10 cellular contexts compared by ENCODE assay signal in the genomic region with DNA sequence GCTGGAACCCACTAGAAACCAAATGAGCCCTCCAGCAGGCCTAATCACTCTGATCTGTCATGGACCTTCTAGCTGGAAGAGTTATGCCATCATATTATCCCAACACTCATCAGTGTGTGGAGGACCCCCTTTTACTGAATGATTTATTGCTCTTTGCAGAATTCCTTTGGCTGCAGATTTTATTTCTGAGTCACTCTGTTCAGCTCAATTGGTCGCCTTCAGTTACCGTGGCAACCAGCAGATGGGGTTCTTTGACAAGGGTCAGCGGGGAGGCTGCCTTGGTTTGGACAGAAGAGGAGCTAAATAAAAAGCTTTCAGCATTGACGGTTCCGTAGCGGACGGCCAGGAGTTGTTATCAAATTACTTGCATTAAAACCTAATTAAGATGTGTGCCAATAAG.
A peak's percentile ranks its signal among the peaks of the same experiment; 100 is the strongest.
DNase-seq lines count a peak whose midpoint lies in the region; ATAC-seq and TF ChIP-seq lines count a peak whose summit lies in the region.
"Had no signal": no experiment of that assay in that cellular context is flagged by ENCODE, and none has a peak within 500 bp of the region (broad histone marks: within the 10 kb centered on the region; RNA-seq: fewer than 3 reads in every experiment).

No MANE protein-coding gene starts in this region.

- WGBS in stomach, 5 donors = 80 to 93% (median 90%) methylated on average over 7 of the region's 7 CpGs

- peaks cover 55% of the 10 kb centered on the region for H3K4me1 Mint-ChIP-seq in neural crest cell

- TF ChIP-seq EP300 in stomach (IDR thresholded peaks at IDR 0.05) = no peak

- TF ChIP-seq POLR2A in stomach (IDR thresholded peaks at IDR 0.05) (no peak), breast epithelium (IDR thresholded peaks at IDR 0.05) (no peak)

- ATAC-seq in HG02642 (IDR thresholded peaks at IDR 0.05; ENCODE audit: poor library complexity, unreplicated experiment) = no peak

- H3K9me3 ChIP-seq in stomach = no peaks in the 10 kb centered on the region
- H3K9me3 ChIP-seq in breast epithelium = no peaks in the 10 kb centered on the region

- peaks cover 0 to 25% (median 14%) of the 10 kb centered on the region in 4 donors for H3K4me1 ChIP-seq in stomach
- no peaks in the 10 kb centered on the region for H3K4me1 ChIP-seq in breast epithelium

- H3K4me3 Mint-ChIP-seq in neural crest cell = peak overlapping the region; percentile 39

- peaks cover 3% of the 10 kb centered on the region for H3K9me3 Mint-ChIP-seq in neural crest cell

- H3K36me3 Mint-ChIP-seq in neural crest cell (ENCODE audit: low read depth) = peaks cover 10% of the 10 kb centered on the region

- TF ChIP-seq CTCF in choroid plexus epithelial cell (conservative IDR thresholded peaks at IDR 0.05; ENCODE audit: low read depth, low read length) (peak; percentile 49), neural crest cell (conservative IDR thresholded peaks at IDR 0.05) (no peak), stomach (IDR thresholded peaks at IDR 0.05) (no peak), breast epithelium (IDR thresholded peaks at IDR 0.05) (no peak)

- intact Hi-C loops in stomach (cut with DNase I; ENCODE audit: low total_unique reads) = no loop called here
- intact Hi-C loops in breast epithelium (cut with DNase I; ENCODE audit: low total_unique reads) = no loop called here

- no peak overlapping the region for H3K27ac Mint-ChIP-seq in neural crest cell (ENCODE audit: unreplicated experiment)

- H3K27ac ChIP-seq in stomach = no peak overlapping the region
- no peak overlapping the region for H3K27ac ChIP-seq in breast epithelium

- H3K36me3 ChIP-seq in stomach = peaks cover 0 to 18% (median 2%) of the 10 kb centered on the region in 4 donors
- H3K36me3 ChIP-seq in breast epithelium = no peaks in the 10 kb centered on the region

- peak; percentile 36 for DNase-seq in EL
- peak; percentile 100 for DNase-seq in NCI-H1694 treated with DMSO at 0.1 percent for 48 hours (lab: John Stamatoyannopoulos, UW)
- DNase-seq in choroid plexus epithelial cell (ENCODE audit: low read depth) = peak; percentile 73
- DNase-seq in neural crest cell (ENCODE audit: low read depth, low spot score) = peak; percentile 44
- DNase-seq in NCI-H2196 (lab: John Stamatoyannopoulos, UW; ENCODE audit: unreplicated experiment) = no peak
- DNase-seq in stomach = no peak
- DNase-seq in breast epithelium (ENCODE audit: low spot score in 2 of 2) = no peak
- DNase-seq: trophoblast cell had no signal

- H3K27me3 Mint-ChIP-seq in neural crest cell (ENCODE audit: low read depth) = peaks cover 2% of the 10 kb centered on the region

- H3K27me3 ChIP-seq in stomach (no peaks in the 10 kb centered on the region), breast epithelium (no peaks in the 10 kb centered on the region)

- no peak overlapping the region for H3K4me3 ChIP-seq in choroid plexus epithelial cell (ENCODE audit: low read depth, low read length)
- no peak overlapping the region for H3K4me3 ChIP-seq in stomach
- no peak overlapping the region for H3K4me3 ChIP-seq in breast epithelium
- H3K4me3 ChIP-seq: lung had no signal

Comparison
In these comparisons a context has a peak if more than half of its experiments do, and no peak if none do; other contexts are left out.
1. DNase-seq: peak in EL (single experiment), NCI-H1694 treated with DMSO at 0.1 percent for 48 hours (single experiment), choroid plexus epithelial cell (single experiment) and neural crest cell (single experiment); none in NCI-H2196 (single experiment), stomach (single experiment) and breast epithelium (0 of 2).